16 cellular contexts compared by ENCODE assay signal in the genomic region with DNA sequence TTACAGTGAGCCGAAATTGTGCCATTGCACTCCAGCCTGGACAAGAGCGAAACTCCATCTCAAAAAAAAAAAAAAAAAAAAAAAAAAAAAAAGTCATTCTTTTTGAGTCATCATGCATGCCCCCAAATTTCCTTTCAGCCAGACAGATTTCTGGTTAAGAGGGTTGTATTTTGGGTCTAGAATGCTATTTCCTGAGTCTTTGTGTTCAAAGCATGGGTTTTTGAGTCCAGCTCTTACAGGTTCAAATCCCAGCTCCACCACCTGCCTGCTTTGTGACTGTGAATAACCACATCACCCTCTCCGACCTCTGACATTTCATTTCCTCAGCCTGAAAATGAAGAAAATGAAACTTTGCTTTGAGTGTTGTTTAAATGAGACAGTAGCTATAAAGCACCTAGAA.
"Had no signal": no experiment of that assay in that cellular context is flagged by ENCODE, and none has a peak within 500 bp of the region (broad histone marks: within the 10 kb centered on the region; RNA-seq: fewer than 3 reads in every experiment).

No MANE protein-coding gene starts in this region.

- H3K36me3 ChIP-seq: neutrophil had no signal

- H3K9me3 ChIP-seq: ascending aorta, esophagus muscularis mucosa, neutrophil, tibial nerve had no signal

- H3K4me1 ChIP-seq: ascending aorta had no signal

- H3K27me3 ChIP-seq: ascending aorta, esophagus muscularis mucosa, foreskin keratinocyte, neutrophil, tibial nerve had no signal

- H3K27ac ChIP-seq: ascending aorta, esophagus muscularis mucosa, foreskin keratinocyte, neutrophil, tibial nerve had no signal

- ATAC-seq: activated CD8-positive, alpha-beta memory T cell treated with anti-CD3 and anti-CD28 coated beads, Interleukin-2, amount 10 ng/mL, durations not matched to agents 7 days and 5 days; foreskin keratinocyte; left colon; naive thymus-derived CD4-positive, alpha-beta T cell; T-helper 17 cell had no signal

- DNase-seq: activated CD4-positive, CD25-positive, alpha-beta regulatory T cell; activated CD8-positive, alpha-beta memory T cell treated with anti-CD3 and anti-CD28 coated beads, Interleukin-2, amount 10 ng/mL, durations not matched to agents 7 days and 5 days; activated effector memory CD4-positive, alpha-beta T cell treated with Interleukin-2 at 50 U/mL for 16 hours; activated T-cell treated with anti-CD3 and anti-CD28 coated beads, Interleukin-2, amount 50 U/mL, for 24 hours; head of caudate nucleus; left colon; naive thymus-derived CD4-positive, alpha-beta T cell; posterior cingulate gyrus; small intestine; T-helper 17 cell had no signal

- H3K4me3 ChIP-seq: ascending aorta, esophagus muscularis mucosa, lung, tibial nerve had no signal
